8 cellular contexts compared by ENCODE assay signal in the genomic region with DNA sequence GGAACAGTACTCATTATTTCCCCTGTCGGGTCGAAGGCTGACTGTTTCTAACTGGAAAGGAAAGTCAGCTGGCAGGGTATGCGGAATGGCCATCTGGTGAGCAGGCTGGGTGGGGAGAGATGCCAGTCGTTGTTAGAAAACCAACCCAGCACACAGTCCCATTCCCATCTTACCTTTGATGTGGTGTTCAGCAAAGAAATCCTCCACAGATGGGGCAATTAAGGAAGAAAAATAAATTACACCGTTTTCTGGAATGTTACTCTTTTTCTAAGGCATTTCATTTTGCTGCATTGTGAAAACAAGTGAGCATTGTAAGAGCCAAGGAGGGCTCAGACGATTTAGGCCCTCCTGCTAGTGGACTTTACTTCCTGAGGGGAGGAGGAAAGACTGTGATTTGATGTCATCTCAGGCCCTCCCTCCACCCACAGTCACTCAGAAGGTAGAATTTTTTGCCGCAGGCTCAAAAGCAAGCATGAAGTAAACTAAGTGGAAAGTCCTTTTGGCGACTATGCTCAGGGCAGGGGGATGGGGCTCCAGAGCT. TPM values are rescaled to one million over a fixed set of nuclear protein-coding genes. Genes with fewer than 3 reads are reported as not detected.
DNase-seq lines count a peak whose midpoint lies in the region; ATAC-seq, FAIRE-seq and TF ChIP-seq lines count a peak whose summit lies in the region.

TSS of gene SLC16A4 (minus strand) at position 335 of the 541 bp plus-strand sequence. CDS start 1,703 bp downstream, outside the sequence.

- TSS peak; percentile 51 for BruUV-seq in IMR-90 (replicated peaks; lab: Mats Ljungman, UMichigan)
- BruUV-seq in HepG2 (replicated peaks; lab: Mats Ljungman, UMichigan), result no TSS peak

- H3K4me3 ChIP-seq in IMR-90 (ENCODE audit: insufficient read depth, low read depth, low read length), result peak within 1 kb of the TSS; percentile 43
- H3K4me3 ChIP-seq in HepG2 (replicated peaks in 1 of 3; ENCODE audit: insufficient read depth in 1 of 3, low read depth in 2 of 3, low read length in 3 of 3), result 0 out of 6 replicates have a peak within 1 kb of the TSS, but pooled peaks of 1 of the 3 experiments have one; percentile 0
- H3K4me3 ChIP-seq in thyroid gland (replicated peaks in 1 of 3), result peak within 1 kb of the TSS in 2 of 3 donors; percentile 9 to 17

- peak within 1 kb of the TSS; percentile 81 for H2BK120ac ChIP-seq in IMR-90 (ENCODE audit: low read depth, low read length)

- no peak within 1 kb of the TSS for H3K27ac Mint-ChIP-seq in activated CD8-positive, alpha-beta T cell treated with anti-CD3 and anti-CD28 coated beads, Interleukin-2, amount 10 ng/mL, durations not matched to agents 7 days and 5 days

- H3K4me2 ChIP-seq in IMR-90 (ENCODE audit: low read depth, low read length), result peak within 1 kb of the TSS; percentile 79
- peak within 1 kb of the TSS; percentile 50 for H3K4me2 ChIP-seq in HepG2 (ENCODE audit: low read depth, low read length)

- peaks cover 0 to 30% of the 10 kb centered on the region in 2 experiments for H3K79me1 ChIP-seq in IMR-90 (ENCODE audit: low read depth in 1 of 2, low read length in 2 of 2)

- POLR2A ChIA-PET in IMR-90 (lab: Charles Lee; ENCODE audit: unreplicated experiment) (interaction anchor here (0.6 kb wide), 1 partner anchor 10 kb away, joined by 4 read pairs; no protein-coding TSS in a partner anchor), HepG2 (lab: Yijun Ruan, JAX) (no interaction called here)
- POLR2A ChIA-PET in activated CD8-positive, alpha-beta T cell treated with anti-CD3 and anti-CD28 coated beads, Interleukin-2, amount 10 ng/mL, durations not matched to agents 7 days and 5 days (lab: Charles Lee), result no interaction called here

- H3K27me3 Mint-ChIP-seq in activated CD8-positive, alpha-beta T cell treated with anti-CD3 and anti-CD28 coated beads, Interleukin-2, amount 10 ng/mL, durations not matched to agents 7 days and 5 days (ENCODE audit: low read depth), result no peaks in the 10 kb centered on the region

- peaks cover 18% of the 10 kb centered on the region for H3K36me3 Mint-ChIP-seq in activated CD8-positive, alpha-beta T cell treated with anti-CD3 and anti-CD28 coated beads, Interleukin-2, amount 10 ng/mL, durations not matched to agents 7 days and 5 days (ENCODE audit: low read depth)

- H3K14ac ChIP-seq in IMR-90 (replicated peaks; ENCODE audit: low read depth, low read length), result peak within 1 kb of the TSS; percentile 62

- H4K8ac ChIP-seq in IMR-90 (ENCODE audit: low read depth in 2 of 2, low read length in 2 of 2), result peak within 1 kb of the TSS; percentile 71 to 73

- TF ChIP-seq POLR2A in IMR-90 (IDR thresholded peaks at IDR 0.05; ENCODE audit: low read depth, low read length), result peak; percentile 31; the same call in 1 of the 2 replicates
- TF ChIP-seq POLR2A in HepG2 (IDR thresholded peaks at IDR 0.05; ENCODE audit: insufficient read depth in 1 of 2, low read depth in 2 of 2, low read length in 2 of 2), result no peak
- peak in 1 of 2 donors; percentile 57 for TF ChIP-seq POLR2A in thyroid gland (IDR thresholded peaks at IDR 0.05)

- peak within 1 kb of the TSS; percentile 27; the same call in 1 of the 2 replicates for H4K5ac ChIP-seq in IMR-90 (ENCODE audit: low read depth, low read length)

- TF ChIP-seq EP300 in HepG2 (IDR thresholded peaks at IDR 0.05; ENCODE audit: low read depth in 2 of 2, low read length in 2 of 2), result no peak
- TF ChIP-seq EP300 in HepG2 (CRISPR knock-in tag; IDR thresholded peaks at IDR 0.05; ENCODE audit: borderline replicate concordance), result no peak

- peak; percentile 51 for ATAC-seq in IMR-90 (ENCODE audit: low read depth)
- ATAC-seq in HepG2, result peak; percentile 78
- no peak for ATAC-seq in activated CD8-positive, alpha-beta T cell treated with anti-CD3 and anti-CD28 coated beads, Interleukin-2, amount 10 ng/mL, durations not matched to agents 7 days and 5 days
- ATAC-seq in HG02571 (IDR thresholded peaks at IDR 0.05; ENCODE audit: unreplicated experiment), result no peak

- dilution Hi-C loops in IMR-90 (cut with HindIII; ENCODE audit: low sequenced_read_pairs, unreplicated experiment), result no loop called here

- peak within 1 kb of the TSS; percentile 68 for H2BK15ac ChIP-seq in IMR-90 (ENCODE audit: low read depth, low read length)

- WGBS in IMR-90 (ENCODE audit: extremely low coverage in 2 of 2, insufficient read length in 1 of 2), 2 experiments, result no CpG with 5 or more reads among the region's 8 CpGs
- 13% methylated on average over 8 of the region's 8 CpGs for WGBS in HepG2 (ENCODE audit: low lambda C conversion rate)
- 15 to 18% methylated on average over 8 of the region's 8 CpGs for WGBS in thyroid gland, 2 donors

- H3K23ac ChIP-seq in IMR-90 (ENCODE audit: low read depth, low read length), result peak within 1 kb of the TSS; percentile 54

- peaks cover 2% of the 10 kb centered on the region for H3K9me1 ChIP-seq in IMR-90 (ENCODE audit: insufficient read depth, low read length)

- TF ChIP-seq RAD21 in IMR-90 (IDR thresholded peaks at IDR 0.05; ENCODE audit: low read length) (no peak), HepG2 (CRISPR knock-in tag; IDR thresholded peaks at IDR 0.05) (no peak)

- intact Hi-C loops in IMR-90 (cut with micrococcal nuclease) (loop anchor here (2.0 kb wide), 1 partner anchor 52 kb away; the partner anchor contains the start of gene RBM15), HepG2 (cut with micrococcal nuclease; ENCODE audit: unreplicated experiment) (loop anchor here (5.0 kb wide), 2 partner anchors 38 to 53 kb away; partner anchors contain the start of gene RBM15), thyroid gland (cut with DNase I) (no loop called here)

- H3K56ac ChIP-seq in IMR-90 (ENCODE audit: extremely low read depth, insufficient read depth, low read length), result peak within 1 kb of the TSS; percentile 87

- FAIRE-seq in HepG2 (lab: Jason Lieb, UNC), result peak; percentile 85

- H3K79me2 ChIP-seq in HepG2 (ENCODE audit: insufficient read depth, low read length), result no peaks in the 10 kb centered on the region

- H3K4me1 Mint-ChIP-seq in activated CD8-positive, alpha-beta T cell treated with anti-CD3 and anti-CD28 coated beads, Interleukin-2, amount 10 ng/mL, durations not matched to agents 7 days and 5 days (ENCODE audit: low read depth), result peaks cover 5% of the 10 kb centered on the region

- peak within 1 kb of the TSS; percentile 84 for H3K4ac ChIP-seq in IMR-90 (ENCODE audit: low read depth, low read length)

- CTCF ChIA-PET in IMR-90 (lab: Yijun Ruan, JAX), result interaction anchor here (0.7 to 1.4 kb wide), 2 partner anchors 22 to 50 kb away, joined by 3 read pairs; no protein-coding TSS in a partner anchor
- CTCF ChIA-PET in HepG2 (lab: Yijun Ruan, JAX; ENCODE audit: low intra/inter-chr PET ratio, low total read pairs), result no interaction called here
- CTCF ChIA-PET in activated CD8-positive, alpha-beta T cell treated with anti-CD3 and anti-CD28 coated beads, Interleukin-2, amount 10 ng/mL, durations not matched to agents 7 days and 5 days (lab: Charles Lee), result interaction anchor here (1.5 kb wide), 1 partner anchor 69 kb away, joined by 3 read pairs; no protein-coding TSS in a partner anchor

- peak within 1 kb of the TSS; percentile 39 for H3K18ac ChIP-seq in IMR-90 (ENCODE audit: low read depth, low read length)

- H3K9me3 ChIP-seq in IMR-90 (ENCODE audit: control insufficient read depth, insufficient read depth, low read length) (no peaks in the 10 kb centered on the region), HepG2 (ENCODE audit: low read length) (no peaks in the 10 kb centered on the region), thyroid gland (no peaks in the 10 kb centered on the region)

- peak; percentile 81 for DNase-seq in IMR-90
- peak; percentile 76 for DNase-seq in HepG2 (ENCODE audit: low spot score)
- DNase-seq in thyroid gland, result peak; percentile 53 to 57
- DNase-seq in activated CD8-positive, alpha-beta T cell treated with anti-CD3 and anti-CD28 coated beads, Interleukin-2, amount 10 ng/mL, durations not matched to agents 7 days and 5 days, result no peak
- no peak for DNase-seq in stimulated activated CD4-positive, alpha-beta T cell treated with anti-CD3 and anti-CD28 coated beads, Interleukin-2, amount 100 ng/mL, for 24 hours
- no peak for DNase-seq in NCI-H2107 treated with DMSO at 0.1 percent for 48 hours (lab: John Stamatoyannopoulos, UW; ENCODE audit: unreplicated experiment)

- H3K36me3 ChIP-seq in IMR-90 (ENCODE audit: control insufficient read depth, insufficient read depth, low read length), result no peaks in the 10 kb centered on the region
- H3K36me3 ChIP-seq in HepG2 (replicated peaks in 1 of 2; ENCODE audit: control insufficient read depth in 1 of 2, insufficient read depth in 2 of 2, low read length in 2 of 2), result peaks cover 0 to 11% of the 10 kb centered on the region in 2 experiments; a peak in 1 of 5 replicates
- H3K36me3 ChIP-seq in thyroid gland, result no peaks in the 10 kb centered on the region

- H3K9ac ChIP-seq in IMR-90 (ENCODE audit: low read depth, low read length) (peak within 1 kb of the TSS; percentile 51), HepG2 (ENCODE audit: insufficient read depth, low read depth, low read length) (no peak within 1 kb of the TSS)

- peak within 1 kb of the TSS; percentile 84 for H2BK5ac ChIP-seq in IMR-90 (ENCODE audit: low read depth, low read length, poor library complexity, severe bottlenecking)

- H2AK9ac ChIP-seq in IMR-90 (replicated peaks; ENCODE audit: low read depth, low read length, poor library complexity), result peak within 1 kb of the TSS; percentile 87

- peak within 1 kb of the TSS; percentile 82 for H4K91ac ChIP-seq in IMR-90 (ENCODE audit: insufficient read depth, low read depth, low read length)

- H2BK20ac ChIP-seq in IMR-90 (ENCODE audit: low read depth, low read length), result peak within 1 kb of the TSS; percentile 43

- H3K4me1 ChIP-seq in IMR-90 (ENCODE audit: control insufficient read depth, insufficient read depth, low read length) (peaks cover 19% of the 10 kb centered on the region), HepG2 (ENCODE audit: insufficient read depth, low read length) (peaks cover 39% of the 10 kb centered on the region), thyroid gland (peaks cover 0 to 5% of the 10 kb centered on the region in 2 donors)

- H3K9me3 Mint-ChIP-seq in activated CD8-positive, alpha-beta T cell treated with anti-CD3 and anti-CD28 coated beads, Interleukin-2, amount 10 ng/mL, durations not matched to agents 7 days and 5 days (ENCODE audit: insufficient read depth), result no peaks in the 10 kb centered on the region

- in situ Hi-C loops in IMR-90 (cut with MboI; ENCODE audit: low sequenced_read_pairs) (no loop called here), HepG2 (cut with HindIII; ENCODE audit: extremely low pct_ligation_motif_present, low pct_unique_long_range_greater_than_20kb) (no loop called here)

- H3K27me3 ChIP-seq in IMR-90 (ENCODE audit: control insufficient read depth, insufficient read depth, low read length), result no peaks in the 10 kb centered on the region
- H3K27me3 ChIP-seq in HepG2 (ENCODE audit: control insufficient read depth in 1 of 2, insufficient read depth in 2 of 2, low read length in 2 of 2), result no peaks in the 10 kb centered on the region
- no peaks in the 10 kb centered on the region for H3K27me3 ChIP-seq in thyroid gland

- peaks cover 3% of the 10 kb centered on the region; the same call in 1 of the 2 replicates for H4K20me1 ChIP-seq in IMR-90 (ENCODE audit: insufficient read depth, low read length)
- H4K20me1 ChIP-seq in HepG2 (ENCODE audit: insufficient read depth, low read length), result no peaks in the 10 kb centered on the region

- peak within 1 kb of the TSS; percentile 72 for H3K27ac ChIP-seq in IMR-90 (ENCODE audit: insufficient read depth, low read length)
- peak within 1 kb of the TSS; percentile 54 for H3K27ac ChIP-seq in cingulate gyrus (ENCODE audit: low read depth, low read length)
- peak within 1 kb of the TSS; percentile 19 for H3K27ac ChIP-seq in HepG2 (ENCODE audit: extremely low read length, insufficient read depth, low read length)
- peak within 1 kb of the TSS; percentile 34 to 56 (median 54) for H3K27ac ChIP-seq in thyroid gland

- no peak for TF ChIP-seq CTCF in IMR-90 (conservative IDR thresholded peaks at IDR 0.05; ENCODE audit: low read depth, low read length)
- TF ChIP-seq CTCF in HepG2 (CRISPR knock-in tag; IDR thresholded peaks at IDR 0.05), result no peak
- no peak for TF ChIP-seq CTCF in thyroid gland (IDR thresholded peaks at IDR 0.05)

- H3K4me3 Mint-ChIP-seq in activated CD8-positive, alpha-beta T cell treated with anti-CD3 and anti-CD28 coated beads, Interleukin-2, amount 10 ng/mL, durations not matched to agents 7 days and 5 days, result no peak within 1 kb of the TSS

- H2AK5ac ChIP-seq in IMR-90 (ENCODE audit: low read depth, low read length), result peak within 1 kb of the TSS; percentile 82; the same call in 1 of the 2 replicates

- H2AFZ ChIP-seq in IMR-90 (replicated peaks; ENCODE audit: low read length, poor library complexity) (peak within 1 kb of the TSS; percentile 73), HepG2 (ENCODE audit: low read length) (no peak within 1 kb of the TSS)

RNA-seq across cellular contexts. Expression of gene SLC16A4, which starts in this region (rescaled TPM):
- total RNA-seq in IMR-90 (2012; rRNA removed), result 65.2 and 73.0 TPM in 2 replicates
- 20.8 and 27.7 TPM in 2 replicates for polyA plus RNA-seq in IMR-90 (2012; rRNA removed)
- polyA plus RNA-seq in IMR-90 (2012; cell fraction: cytosol; rRNA removed), result 8.6 and 10.3 TPM in 2 replicates
- 2.4 and 16.3 TPM in 2 replicates for polyA plus RNA-seq in IMR-90 (2012; cell fraction: nucleus; rRNA removed; ENCODE audit: low replicate concordance)
- total RNA-seq in HepG2 (2016; rRNA removed; fragmentation: Illumina TruSeq; extraction: Trizol), result 0.60 and 1.1 TPM in 2 replicates
- total RNA-seq in HepG2 (2016; cell fraction: cytosol; rRNA removed; fragmentation: Illumina TruSeq; extraction: Trizol; ENCODE audit: low read depth), result 0.20 and 0.26 TPM in 2 replicates
- 0.49 and 0.63 TPM in 2 replicates for total RNA-seq in HepG2 (2016; cell fraction: insoluble cytoplasmic fraction; rRNA removed; fragmentation: Illumina TruSeq; extraction: Trizol)
- total RNA-seq in HepG2 (2016; cell fraction: membrane; rRNA removed; fragmentation: Illumina TruSeq; extraction: Trizol), result 0.68 and 0.83 TPM in 2 replicates
- total RNA-seq in HepG2 (2016; cell fraction: nucleus; rRNA removed; fragmentation: Illumina TruSeq; extraction: Trizol), result 0.72 and 1.0 TPM in 2 replicates
- polyA plus RNA-seq in HepG2 (2011; rRNA removed), result 1.5 and 1.6 TPM in 2 replicates
- 0.63 and 1.4 TPM in 2 replicates for polyA plus RNA-seq in HepG2 (2011; cell fraction: cytosol; rRNA removed)
- polyA plus RNA-seq in HepG2 (2011; cell fraction: nucleus; rRNA removed), result 0.55 and 0.80 TPM in 2 replicates
- 0.76 and 1.2 TPM in 2 replicates for polyA plus RNA-seq in HepG2 (2012)
- 0.19 and 0.45 TPM in 2 replicates for polyA plus RNA-seq in HepG2 (2016; cell fraction: cytosol; fragmentation: Illumina TruSeq; extraction: Trizol; ENCODE audit: low read depth)
- polyA plus RNA-seq in HepG2 (2016; cell fraction: insoluble cytoplasmic fraction; fragmentation: Illumina TruSeq; extraction: Trizol; ENCODE audit: low read depth), result 0.30 and 0.36 TPM in 2 replicates
- polyA plus RNA-seq in HepG2 (2016; cell fraction: membrane; fragmentation: Illumina TruSeq; extraction: Trizol; ENCODE audit: low read depth), result 0.24 and 0.27 TPM in 2 replicates
- polyA plus RNA-seq in HepG2 (2016; cell fraction: nucleus; fragmentation: Illumina TruSeq; extraction: Trizol; ENCODE audit: insufficient read depth, low read depth), result 0.74 and 0.92 TPM in 2 replicates
- 0.54 and 2.2 TPM in 2 replicates for polyA minus RNA-seq in HepG2 (2011; rRNA and poly(A)+ RNA removed; ENCODE audit: low replicate concordance)
- 1.6 and 1.7 TPM in 2 replicates for polyA minus RNA-seq in HepG2 (2011; cell fraction: cytosol; rRNA and poly(A)+ RNA removed)
- 0.77 and 0.99 TPM in 2 replicates for polyA minus RNA-seq in HepG2 (2011; cell fraction: nucleus; rRNA and poly(A)+ RNA removed)
- 10 to 100 TPM; 18.6 to 30.5 (median 25.8) TPM for total RNA-seq in thyroid gland
- total RNA-seq in activated CD8-positive, alpha-beta T cell treated with anti-CD3 and anti-CD28 coated beads, Interleukin-2, amount 10 ng/mL, durations not matched to agents 7 days and 5 days, result under 1 TPM; 0.23 to 0.26 TPM

Comparison
In these comparisons a context has a peak if more than half of its experiments do, and no peak if none do; other contexts are left out.
1. RNA of gene SLC16A4 (total RNA-seq): 65.2 to 73.0 TPM in IMR-90 and 18.6 to 30.5 TPM in thyroid gland; 0.20 to 1.1 TPM in HepG2 and 0.23 to 0.26 TPM in activated CD8-positive, alpha-beta T cell treated with anti-CD3 and anti-CD28 coated beads, Interleukin-2, amount 10 ng/mL, durations not matched to agents 7 days and 5 days; every median in the first group is over 4 times any median in the second.
2. ATAC-seq: peak in IMR-90 (single experiment) and HepG2 (single experiment); none in activated CD8-positive, alpha-beta T cell treated with anti-CD3 and anti-CD28 coated beads, Interleukin-2, amount 10 ng/mL, durations not matched to agents 7 days and 5 days (single experiment) and HG02571 (single experiment).
3. DNase-seq: peak in IMR-90 (single experiment), HepG2 (single experiment) and thyroid gland (2 of 2); none in activated CD8-positive, alpha-beta T cell treated with anti-CD3 and anti-CD28 coated beads, Interleukin-2, amount 10 ng/mL, durations not matched to agents 7 days and 5 days (single experiment), stimulated activated CD4-positive, alpha-beta T cell treated with anti-CD3 and anti-CD28 coated beads, Interleukin-2, amount 100 ng/mL, for 24 hours (0 of 2) and NCI-H2107 treated with DMSO at 0.1 percent for 48 hours (single experiment).
4. H3K27ac ChIP-seq: peak in every context shown above with its lines; median percentile 72 in IMR-90; 54 in cingulate gyrus; 54 in thyroid gland; 19 in HepG2.